1 cellular context compared by ENCODE assay signal in genomic region chr14:21257395-21258193, GRCh38.
TF ChIP-seq lines count a peak whose summit lies in the region.

No MANE protein-coding gene starts in this region.

TF ChIP-seq in endothelial cell of umbilical vein, 7 proteins besides CTCF, POLR2A, EP300 and RAD21 (continued from another document):
- TF ChIP-seq JUN (IDR thresholded peaks at IDR 0.05; ENCODE audit: borderline replicate concordance, insufficient read depth, insufficient read length, low read depth): no peak
- TF ChIP-seq FOS (IDR thresholded peaks at IDR 0.05; ENCODE audit: borderline replicate concordance, insufficient read depth, low read length): no peak
